8 cellular contexts compared by ENCODE assay signal in the genomic region with DNA sequence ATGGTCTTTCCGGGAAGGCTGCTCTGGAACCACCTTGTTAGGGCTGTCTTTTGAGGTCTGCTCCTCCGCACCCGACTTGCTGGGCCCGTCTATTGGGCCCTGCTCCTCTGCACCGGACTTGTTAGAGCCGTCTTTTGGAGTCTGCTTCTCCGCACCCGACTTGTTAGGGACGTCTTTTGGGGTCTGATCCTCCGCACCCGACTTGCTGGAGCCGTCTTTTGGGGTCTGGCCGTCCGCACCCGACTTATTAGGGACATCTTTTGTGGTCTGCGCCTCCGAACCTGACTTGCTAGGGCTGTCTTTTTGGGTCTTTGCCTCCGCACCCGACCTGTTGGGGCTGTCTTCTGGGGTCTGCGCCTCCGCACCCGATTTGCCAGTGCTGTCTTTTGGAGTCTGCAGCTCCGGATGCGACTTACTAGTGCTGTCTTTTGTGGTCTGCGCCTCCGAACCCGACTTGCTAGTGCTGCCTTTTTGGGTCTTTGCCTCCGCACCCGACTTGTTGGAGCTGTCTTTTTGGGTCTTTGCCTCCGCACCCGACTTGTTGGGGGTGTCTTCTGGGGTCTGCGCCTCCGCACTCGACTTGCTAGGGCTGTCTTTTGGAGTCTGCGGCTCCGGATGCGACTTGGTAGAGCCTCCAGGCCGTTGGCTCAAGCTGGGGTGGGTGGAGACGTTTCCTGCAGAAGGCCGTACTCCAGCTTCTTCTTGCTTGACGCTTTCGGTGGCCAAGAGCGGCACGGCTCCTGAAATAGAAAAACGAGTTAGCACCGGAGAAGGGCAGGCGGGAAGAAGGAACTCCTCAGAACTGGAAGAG. TPM values are rescaled to one million over a fixed set of nuclear protein-coding genes. Genes with fewer than 3 reads are reported as not detected.
DNase-seq lines count a peak whose midpoint lies in the region; ATAC-seq and TF ChIP-seq lines count a peak whose summit lies in the region.

No MANE protein-coding gene starts in this region.

- peaks cover 18% of the 10 kb centered on the region for H3K36me3 Mint-ChIP-seq in mesothelial cell of epicardium

- TF ChIP-seq CTCF in mesothelial cell of epicardium (IDR thresholded peaks at IDR 0.05; ENCODE audit: unreplicated experiment) = no peak

- no peaks in the 10 kb centered on the region for H3K9me3 Mint-ChIP-seq in mesothelial cell of epicardium

- peaks cover 32% of the 10 kb centered on the region for H3K4me1 Mint-ChIP-seq in mesothelial cell of epicardium

- H3K9ac ChIP-seq in BLaER1 = peak overlapping the region; percentile 98

- H3K27ac Mint-ChIP-seq in mesothelial cell of epicardium = peak overlapping the region; percentile 95

- peak; percentile 63 for DNase-seq in Jurkat, Clone E6-1 (ENCODE audit: low read depth, low spot score)
- peak; percentile 71 for DNase-seq in activated CD4-positive, alpha-beta T cell treated with anti-CD3 and anti-CD28 coated beads for 48 hours
- DNase-seq in ecto neural progenitor cell (ENCODE audit: low spot score) = peak; percentile 55
- DNase-seq in mesothelial cell of epicardium (ENCODE audit: low spot score in 2 of 2, unreplicated experiment in 2 of 2) = peak in 1 of 2 experiments; percentile 47
- DNase-seq in stimulated activated naive CD4-positive, alpha-beta T cell (lab: John Stamatoyannopoulos, UW) = peak; percentile 50 to 80 (median 68)
- DNase-seq in hepatic stellate cell (ENCODE audit: low spot score) = no peak

- ATAC-seq in GM19463 (IDR thresholded peaks at IDR 0.05; ENCODE audit: unreplicated experiment) = peak; percentile 26

- peak overlapping the region; percentile 88 for H3K4me3 Mint-ChIP-seq in mesothelial cell of epicardium

- H4K20me1 ChIP-seq in BLaER1 = peaks cover 52% of the 10 kb centered on the region

- no peaks in the 10 kb centered on the region for H3K27me3 ChIP-seq in BLaER1

- peak overlapping the region; percentile 92 for H3K4me2 ChIP-seq in BLaER1

- peaks cover 54% of the 10 kb centered on the region for H3K4me1 ChIP-seq in BLaER1

- H3K4me3 ChIP-seq in BLaER1 = peak overlapping the region; percentile 79
- H3K4me3 ChIP-seq in Jurkat, Clone E6-1 (ENCODE audit: low read length) = peak overlapping the region; percentile 99

- H3K9me3 ChIP-seq in BLaER1 = no peaks in the 10 kb centered on the region

- peak overlapping the region; percentile 98 for H3K27ac ChIP-seq in BLaER1

- peaks cover 44% of the 10 kb centered on the region for H3K36me3 ChIP-seq in BLaER1

- no peaks in the 10 kb centered on the region for H3K27me3 Mint-ChIP-seq in mesothelial cell of epicardium (ENCODE audit: low read depth)

RNA-seq across cellular contexts. Expression of a gene that starts 0.6 kb away (rescaled TPM):
- polyA plus RNA-seq in Jurkat, Clone E6-1 (2012; ENCODE audit: insufficient read depth, insufficient read length) = 36.3 TPM
- total RNA-seq in mesothelial cell of epicardium = 59.0 to 62.5 TPM (median 59.2 TPM) in 3 replicates

RNA-seq across cellular contexts. Expression of a gene that starts 27.2 kb away (rescaled TPM):
- polyA plus RNA-seq in Jurkat, Clone E6-1 (2012; ENCODE audit: insufficient read depth, insufficient read length) = 29.8 TPM
- total RNA-seq in mesothelial cell of epicardium = 21.5 to 27.4 TPM (median 23.4 TPM) in 3 replicates

RNA-seq across cellular contexts. Expression of a gene that starts 27.4 kb away (rescaled TPM):
- 22.4 TPM for polyA plus RNA-seq in Jurkat, Clone E6-1 (2012; ENCODE audit: insufficient read depth, insufficient read length)
- total RNA-seq in mesothelial cell of epicardium = 23.2 to 25.2 TPM (median 24.5 TPM) in 3 replicates
